8 cellular contexts compared by ENCODE assay signal in the genomic region with DNA sequence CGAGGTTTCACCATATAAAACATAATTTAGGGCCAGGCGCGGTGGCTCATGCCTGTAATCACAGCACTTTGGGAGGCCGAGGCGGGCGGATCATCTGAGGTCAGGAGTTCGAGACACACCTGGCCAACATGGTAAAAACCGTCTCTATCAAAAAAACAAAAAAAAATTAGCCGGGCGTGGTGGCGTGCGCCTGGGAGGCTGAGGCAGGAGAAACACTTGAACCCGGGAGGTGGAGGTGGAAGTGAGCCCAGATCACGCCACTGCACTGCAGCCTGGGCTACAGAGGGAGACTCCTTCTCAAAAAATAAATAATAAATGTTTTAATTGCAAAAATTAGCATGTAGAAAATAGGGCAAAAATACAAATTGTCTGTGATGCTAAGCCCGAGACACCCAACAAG. TPM values are rescaled to one million over a fixed set of nuclear protein-coding genes. Genes with fewer than 3 reads are reported as not detected.
DNase-seq lines count a peak whose midpoint lies in the region; ATAC-seq, FAIRE-seq and TF ChIP-seq lines count a peak whose summit lies in the region.

No MANE protein-coding gene starts in this region.

- DNase-seq in AG09309 (ENCODE audit: low read depth), result no peak
- DNase-seq in bronchial epithelial cell (ENCODE audit: low read depth), result no peak
- no peak for DNase-seq in NOMO-1 treated with dmso at 0.1 percent for 144 hours (lab: John Stamatoyannopoulos, UW; ENCODE audit: unreplicated experiment)
- DNase-seq in frontal cortex (ENCODE audit: low spot score in 2 of 2), result no peak
- DNase-seq in NOMO-1 treated with DMSO at 0.1 percent for 48 hours (lab: John Stamatoyannopoulos, UW; ENCODE audit: unreplicated experiment), result no peak

- H3K4me3 Mint-ChIP-seq in IgD-negative memory B cell, result peak overlapping the region; percentile 93 to 98 (median 96)

- FAIRE-seq in bronchial epithelial cell (lab: Jason Lieb, UNC) (no peak), frontal cortex (lab: Jason Lieb, UNC) (no peak)

- H3K27ac Mint-ChIP-seq in IgD-negative memory B cell, result peak overlapping the region; percentile 96 to 98 (median 97)

- H3K27ac ChIP-seq in muscle layer of duodenum (ENCODE audit: low read length), result peak overlapping the region; percentile 62

- no peaks in the 10 kb centered on the region for H3K36me3 Mint-ChIP-seq in IgD-negative memory B cell

- no peaks in the 10 kb centered on the region for H3K27me3 Mint-ChIP-seq in IgD-negative memory B cell

- no peak for ATAC-seq in GM18511 (IDR thresholded peaks at IDR 0.05; ENCODE audit: unreplicated experiment)

- no peaks in the 10 kb centered on the region for H3K9me3 ChIP-seq in muscle layer of duodenum (ENCODE audit: control insufficient read depth in 1 of 2, low read length in 2 of 2)

- peaks cover 13 to 14% of the 10 kb centered on the region in 2 donors for H3K4me1 ChIP-seq in muscle layer of duodenum (ENCODE audit: control insufficient read depth in 1 of 2, insufficient read depth in 2 of 2, low read length in 2 of 2)

- H3K9me3 Mint-ChIP-seq in IgD-negative memory B cell, result no peaks in the 10 kb centered on the region

- peaks cover 34 to 40% (median 34%) of the 10 kb centered on the region in 3 donors for H3K4me1 Mint-ChIP-seq in IgD-negative memory B cell

- H3K36me3 ChIP-seq in bronchial epithelial cell (ENCODE audit: control insufficient read depth, insufficient read depth, low read length) (no peaks in the 10 kb centered on the region), muscle layer of duodenum (ENCODE audit: control insufficient read depth in 1 of 2, insufficient read depth in 2 of 2, low read length in 2 of 2) (peaks cover 0 to 1% of the 10 kb centered on the region in 2 donors)

- TF ChIP-seq CTCF in AG09309 (IDR thresholded peaks at IDR 0.05; ENCODE audit: control insufficient read depth, insufficient read depth, low read depth, low read length, missing control alignments) (no peak), bronchial epithelial cell (IDR thresholded peaks at IDR 0.05; ENCODE audit: insufficient read depth, low read length, severe bottlenecking) (no peak)

- H3K27me3 ChIP-seq in bronchial epithelial cell (ENCODE audit: control insufficient read depth, insufficient read depth, low read length), result no peaks in the 10 kb centered on the region
- no peaks in the 10 kb centered on the region for H3K27me3 ChIP-seq in muscle layer of duodenum (ENCODE audit: low read depth, low read length)

- H3K4me3 ChIP-seq in AG09309 (ENCODE audit: control insufficient read depth, low read depth, low read length) (peak overlapping the region; percentile 95), bronchial epithelial cell (ENCODE audit: low read depth, low read length) (peak overlapping the region; percentile 90), muscle layer of duodenum (ENCODE audit: low read depth in 1 of 2, low read length in 2 of 2) (peak overlapping the region; percentile 73 to 88)

RNA-seq across cellular contexts. Expression of a gene that starts 1.0 kb away (rescaled TPM):
- polyA plus RNA-seq in IgD-negative memory B cell, result 15.5 TPM
- total RNA-seq in bronchial epithelial cell (9.0 and 14.5 TPM in 2 replicates), frontal cortex (18.8 TPM)

RNA-seq across cellular contexts. Expression of a gene that starts 5.7 kb away (rescaled TPM):
- polyA plus RNA-seq in IgD-negative memory B cell, result 21.7 TPM
- 5.3 and 12.9 TPM in 2 replicates for total RNA-seq in bronchial epithelial cell
- total RNA-seq in frontal cortex, result 21.6 TPM
